Comparison of ENCODE assay signal across 40 cellular contexts in the genomic region with DNA sequence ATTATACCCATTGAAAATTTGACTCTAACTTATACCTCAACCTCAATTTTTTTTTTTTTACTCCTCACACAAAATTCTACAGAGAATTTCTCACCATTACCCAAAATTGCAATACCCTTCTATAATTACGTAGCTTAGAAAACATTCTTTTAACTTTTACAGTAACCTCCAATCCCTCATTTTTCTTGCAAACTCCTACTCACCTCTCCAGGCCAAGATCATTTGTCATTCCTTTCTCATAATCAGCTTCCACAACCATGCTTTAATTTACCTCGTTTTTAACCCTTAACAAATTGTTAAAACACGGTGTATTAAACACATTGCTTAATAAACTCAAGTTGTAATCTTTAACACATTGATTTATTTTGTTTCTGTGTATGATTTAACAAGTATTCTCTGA.
"Had no signal": no experiment of that assay in that cellular context is flagged by ENCODE, and none has a peak within 500 bp of the region (broad histone marks: within the 10 kb centered on the region; RNA-seq: fewer than 3 reads in every experiment).

No MANE protein-coding gene starts in this region.

- H3K4me1 ChIP-seq: adrenal gland, ascending aorta, body of pancreas, breast epithelium had no signal

- FAIRE-seq: bronchial epithelial cell had no signal

- H3K27ac Mint-ChIP-seq: activated naive CD4-positive, alpha-beta T cell treated with anti-CD3 and anti-CD28 coated beads for 36 hours; activated naive CD4-positive, alpha-beta T cell treated with anti-CD3 and anti-CD28 coated beads, Interleukin-2, amount 10 ng/mL, durations not matched to agents 7 days and 5 days; activated naive CD4-positive, alpha-beta T cell treated with anti-CD3 and anti-CD28 coated beads, Interleukin-2, amount 50 U/mL, for 24 hours; activated naive CD4-positive, alpha-beta T cell treated with anti-CD3 and anti-CD28 coated beads, Interleukin-2, amount 50 U/mL, for 72 hours; activated naive CD8-positive, alpha-beta T cell; activated naive CD8-positive, alpha-beta T cell treated with anti-CD3 and anti-CD28 coated beads for 36 hours; activated naive CD8-positive, alpha-beta T cell treated with anti-CD3 and anti-CD28 coated beads, Interleukin-2, amount 10 ng/mL, durations not matched to agents 7 days and 5 days; activated naive CD8-positive, alpha-beta T cell treated with anti-CD3 and anti-CD28 coated beads, Interleukin-2, amount 50 U/mL, for 24 hours; activated T-cell treated with anti-CD3 and anti-CD28 coated beads, Interleukin-2, amount 50 U/mL, for 24 hours; activated T-cell treated with anti-CD3 and anti-CD28 coated beads, Interleukin-2, amount 50 U/mL, for 72 hours; activated T-helper 1 cell treated with anti-CD3 and anti-CD28 coated beads, Interleukin-12 subunit alpha, Interleukin-12 subunit beta, Interleukin-2, Interleukin-4 antibody, amounts not matched to agents 30 ng/mL and 10 ng/mL and 1 ng/mL, durations not matched to agents 14 hours and 24 hours and 36 hours; activated T-helper 17 cell treated with anti-CD3 and anti-CD28 coated beads, Interleukin-2, amount 50 U/mL, for 72 hours; activated T-helper 2 cell treated with anti-CD3 and anti-CD28 coated beads, Interferon-gamma antibody, Interleukin-2, Interleukin-4, amounts not matched to agents 10 μg/mL and 5 μg/mL and 100 μg/mL, durations not matched to agents 14 hours and 24 hours and 36 hours; brain had no signal

- H3K4me3 ChIP-seq: adrenal gland, ascending aorta, body of pancreas, breast epithelium, cardiac muscle cell had no signal

- H3K27me3 Mint-ChIP-seq: activated naive CD4-positive, alpha-beta T cell treated with anti-CD3 and anti-CD28 coated beads, Interleukin-2, amount 10 ng/mL, durations not matched to agents 7 days and 5 days; activated naive CD4-positive, alpha-beta T cell treated with anti-CD3 and anti-CD28 coated beads, Interleukin-2, amount 50 U/mL, for 24 hours; activated naive CD8-positive, alpha-beta T cell; activated naive CD8-positive, alpha-beta T cell treated with anti-CD3 and anti-CD28 coated beads for 36 hours; activated naive CD8-positive, alpha-beta T cell treated with anti-CD3 and anti-CD28 coated beads, Interleukin-2, amount 10 ng/mL, durations not matched to agents 7 days and 5 days; activated naive CD8-positive, alpha-beta T cell treated with anti-CD3 and anti-CD28 coated beads, Interleukin-2, amount 50 U/mL, for 24 hours; activated T-cell treated with anti-CD3 and anti-CD28 coated beads, Interleukin-2, amount 50 U/mL, for 24 hours; activated T-helper 17 cell treated with anti-CD3 and anti-CD28 coated beads, Interleukin-2, amount 50 U/mL, for 72 hours; brain; central memory CD8-positive, alpha-beta T cell had no signal

- H3K9me3 ChIP-seq: adrenal gland, ascending aorta, body of pancreas, breast epithelium had no signal

- H3K27me3 ChIP-seq: adrenal gland, ascending aorta, body of pancreas, brain microvascular endothelial cell, breast epithelium, cardiac muscle cell had no signal

- H3K27ac ChIP-seq: adrenal gland, ascending aorta, body of pancreas, brain microvascular endothelial cell, breast epithelium, cardiac muscle cell had no signal

- H3K36me3 ChIP-seq: adrenal gland, ascending aorta, brain microvascular endothelial cell, breast epithelium, cardiac muscle cell had no signal

- H3K4me3 Mint-ChIP-seq: activated naive CD4-positive, alpha-beta T cell treated with anti-CD3 and anti-CD28 coated beads for 36 hours; activated naive CD4-positive, alpha-beta T cell treated with anti-CD3 and anti-CD28 coated beads, Interleukin-2, amount 10 ng/mL, durations not matched to agents 7 days and 5 days; activated naive CD4-positive, alpha-beta T cell treated with anti-CD3 and anti-CD28 coated beads, Interleukin-2, amount 50 U/mL, for 24 hours; activated naive CD8-positive, alpha-beta T cell; activated naive CD8-positive, alpha-beta T cell treated with anti-CD3 and anti-CD28 coated beads for 36 hours; activated naive CD8-positive, alpha-beta T cell treated with anti-CD3 and anti-CD28 coated beads, Interleukin-2, amount 10 ng/mL, durations not matched to agents 7 days and 5 days; activated naive CD8-positive, alpha-beta T cell treated with anti-CD3 and anti-CD28 coated beads, Interleukin-2, amount 50 U/mL, for 24 hours; activated T-cell treated with anti-CD3 and anti-CD28 coated beads, Interleukin-2, amount 50 U/mL, for 24 hours; activated T-cell treated with anti-CD3 and anti-CD28 coated beads, Interleukin-2, amount 50 U/mL, for 4 hours; activated T-cell treated with anti-CD3 and anti-CD28 coated beads, Interleukin-2, amount 50 U/mL, for 72 hours; activated T-helper 1 cell treated with anti-CD3 and anti-CD28 coated beads, Interleukin-12 subunit alpha, Interleukin-12 subunit beta, Interleukin-2, Interleukin-4 antibody, amounts not matched to agents 30 ng/mL and 10 ng/mL and 1 ng/mL, durations not matched to agents 14 hours and 24 hours and 36 hours; activated T-helper 17 cell treated with anti-CD3 and anti-CD28 coated beads, Interleukin-2, amount 50 U/mL, for 72 hours; brain; central memory CD8-positive, alpha-beta T cell had no signal

- H3K36me3 Mint-ChIP-seq: activated naive CD4-positive, alpha-beta T cell treated with anti-CD3 and anti-CD28 coated beads, Interleukin-2, amount 10 ng/mL, durations not matched to agents 7 days and 5 days; activated naive CD4-positive, alpha-beta T cell treated with anti-CD3 and anti-CD28 coated beads, Interleukin-2, amount 50 U/mL, for 24 hours; activated naive CD4-positive, alpha-beta T cell treated with anti-CD3 and anti-CD28 coated beads, Interleukin-2, amount 50 U/mL, for 72 hours; activated naive CD8-positive, alpha-beta T cell; activated naive CD8-positive, alpha-beta T cell treated with anti-CD3 and anti-CD28 coated beads for 36 hours; activated naive CD8-positive, alpha-beta T cell treated with anti-CD3 and anti-CD28 coated beads, Interleukin-2, amount 10 ng/mL, durations not matched to agents 7 days and 5 days; brain had no signal

- H3K4me1 Mint-ChIP-seq: activated naive CD4-positive, alpha-beta T cell treated with anti-CD3 and anti-CD28 coated beads, Interleukin-2, amount 10 ng/mL, durations not matched to agents 7 days and 5 days; activated naive CD4-positive, alpha-beta T cell treated with anti-CD3 and anti-CD28 coated beads, Interleukin-2, amount 50 U/mL, for 24 hours; activated naive CD8-positive, alpha-beta T cell treated with anti-CD3 and anti-CD28 coated beads for 36 hours; activated naive CD8-positive, alpha-beta T cell treated with anti-CD3 and anti-CD28 coated beads, Interleukin-2, amount 10 ng/mL, durations not matched to agents 7 days and 5 days; activated naive CD8-positive, alpha-beta T cell treated with anti-CD3 and anti-CD28 coated beads, Interleukin-2, amount 50 U/mL, for 24 hours; activated T-helper 17 cell treated with anti-CD3 and anti-CD28 coated beads, Interleukin-2, amount 50 U/mL, for 72 hours; brain; central memory CD8-positive, alpha-beta T cell had no signal

- DNase-seq: activated effector memory CD4-positive, alpha-beta T cell treated with anti-CD3 and anti-CD28 coated beads, Interleukin-2, amount 50 U/mL, for 16 hours; activated effector memory CD4-positive, alpha-beta T cell treated with Interleukin-2 at 50 U/mL for 16 hours; activated gamma-delta T cell; activated gamma-delta T cell treated with Interleukin-2 at 50 U/mL for 16 hours; activated naive CD4-positive, alpha-beta T cell; activated naive CD4-positive, alpha-beta T cell treated with anti-CD3 and anti-CD28 coated beads for 36 hours; activated naive CD4-positive, alpha-beta T cell treated with anti-CD3 and anti-CD28 coated beads, Interleukin-2, amount 10 ng/mL, durations not matched to agents 7 days and 5 days; activated naive CD4-positive, alpha-beta T cell treated with anti-CD3 and anti-CD28 coated beads, Interleukin-2, amount 50 U/mL, for 16 hours; activated naive CD4-positive, alpha-beta T cell treated with Interleukin-2 at 50 U/mL for 16 hours; activated naive CD8-positive, alpha-beta T cell treated with anti-CD3 and anti-CD28 coated beads for 36 hours; activated naive CD8-positive, alpha-beta T cell treated with anti-CD3 and anti-CD28 coated beads, Interleukin-2, amount 10 ng/mL, durations not matched to agents 7 days and 5 days; activated naive CD8-positive, alpha-beta T cell treated with anti-CD3 and anti-CD28 coated beads, Interleukin-2, amount 50 U/mL, for 24 hours; activated T-cell treated with anti-CD3 and anti-CD28 coated beads for 4 hours; activated T-cell treated with anti-CD3 and anti-CD28 coated beads, Interleukin-2, amount 50 U/mL, for 1 hour; activated T-cell treated with anti-CD3 and anti-CD28 coated beads, Interleukin-2, amount 50 U/mL, for 24 hours; activated T-cell treated with anti-CD3 and anti-CD28 coated beads, Interleukin-2, amount 50 U/mL, for 4 hours; activated T-cell treated with anti-CD3 and anti-CD28 coated beads, Interleukin-2, amount 50 U/mL, for 48 hours; activated T-cell treated with anti-CD3 and anti-CD28 coated beads, Interleukin-2, amount 50 U/mL, for 72 hours; adrenal gland; amniotic stem cell; amygdala; anterior cingulate cortex; aorta; body of pancreas; brain microvascular endothelial cell; caudate nucleus; central memory CD4-positive, alpha-beta T cell; cerebellar nuclear complex had no signal

- H3K9me3 Mint-ChIP-seq: activated naive CD4-positive, alpha-beta T cell treated with anti-CD3 and anti-CD28 coated beads for 36 hours; activated naive CD4-positive, alpha-beta T cell treated with anti-CD3 and anti-CD28 coated beads, Interleukin-2, amount 50 U/mL, for 24 hours; activated naive CD8-positive, alpha-beta T cell treated with anti-CD3 and anti-CD28 coated beads for 36 hours; activated naive CD8-positive, alpha-beta T cell treated with anti-CD3 and anti-CD28 coated beads, Interleukin-2, amount 10 ng/mL, durations not matched to agents 7 days and 5 days; activated T-helper 1 cell treated with anti-CD3 and anti-CD28 coated beads, Interleukin-12 subunit alpha, Interleukin-12 subunit beta, Interleukin-2, Interleukin-4 antibody, amounts not matched to agents 30 ng/mL and 10 ng/mL and 1 ng/mL, durations not matched to agents 14 hours and 24 hours and 36 hours; activated T-helper 2 cell treated with anti-CD3 and anti-CD28 coated beads, Interferon-gamma antibody, Interleukin-2, Interleukin-4, amounts not matched to agents 10 μg/mL and 5 μg/mL and 100 μg/mL, durations not matched to agents 14 hours and 24 hours and 36 hours; brain had no signal
